10 cellular contexts compared by ENCODE assay signal in genomic region chr10:110802090-110802489, GRCh38.
DNase-seq lines count a peak whose midpoint lies in the region; ATAC-seq, FAIRE-seq and TF ChIP-seq lines count a peak whose summit lies in the region.
"Had no signal": no experiment of that assay in that cellular context is flagged by ENCODE, and none has a peak within 500 bp of the region (broad histone marks: within the 10 kb centered on the region; RNA-seq: fewer than 3 reads in every experiment).

No MANE protein-coding gene starts in this region.

- H3K9me3 Mint-ChIP-seq in stimulated activated naive CD8-positive, alpha-beta T cell treated with anti-CD3 and anti-CD28 coated beads, Interleukin-15, amount 100 ng/mL, for 72 hours = peaks cover 0 to 10% of the 10 kb centered on the region in 2 donors
- H3K9me3 Mint-ChIP-seq in activated naive CD8-positive, alpha-beta T cell treated with anti-CD3 and anti-CD28 coated beads, Interleukin-2, amount 10 ng/mL, durations not matched to agents 7 days and 5 days = peaks cover 2% of the 10 kb centered on the region

- H3K9ac ChIP-seq in kidney (ENCODE audit: low read length in 2 of 2) = no peak overlapping the region

- peaks cover 92% of the 10 kb centered on the region for H3K4me1 Mint-ChIP-seq in stimulated activated naive CD8-positive, alpha-beta T cell treated with anti-CD3 and anti-CD28 coated beads, Interleukin-15, amount 100 ng/mL, for 72 hours
- H3K4me1 Mint-ChIP-seq in activated naive CD8-positive, alpha-beta T cell treated with anti-CD3 and anti-CD28 coated beads, Interleukin-2, amount 10 ng/mL, durations not matched to agents 7 days and 5 days = peaks cover 32% of the 10 kb centered on the region

- no peak for FAIRE-seq in kidney (lab: Jason Lieb, UNC)
- FAIRE-seq: H1 had no signal

- DNase-seq in stimulated activated naive CD8-positive, alpha-beta T cell treated with anti-CD3 and anti-CD28 coated beads, Interleukin-15, amount 100 ng/mL, for 72 hours = no peak
- DNase-seq in stimulated activated naive CD8-positive, alpha-beta T cell treated with anti-CD3 and anti-CD28 coated beads, Interleukin-15, Interleukin-2, amounts not matched to agents 100 U/mL and 50 U/mL, for 24 hours = no peak
- DNase-seq in activated naive CD8-positive, alpha-beta T cell treated with anti-CD3 and anti-CD28 coated beads, Interleukin-2, amount 10 ng/mL, durations not matched to agents 7 days and 5 days = no peak
- no peak for DNase-seq in kidney
- DNase-seq in cerebellar nuclear complex (lab: John Stamatoyannopoulos, UW) = no peak
- no peak for DNase-seq in mesenteric fat pad (ENCODE audit: low spot score)
- no peak for DNase-seq in stimulated activated CD4-positive, alpha-beta T cell treated with anti-CD3 and anti-CD28 coated beads, Interleukin-4, amount 100 ng/mL, for 4 hours
- DNase-seq: activated CD8-positive, alpha-beta memory T cell treated with anti-CD3 and anti-CD28 coated beads for 24 hours had no signal

- peaks cover 8 to 17% of the 10 kb centered on the region in 2 donors for H3K4me1 ChIP-seq in kidney (ENCODE audit: control insufficient read depth in 1 of 2, insufficient read depth in 1 of 2, low read depth in 1 of 2, low read length in 2 of 2)

- H3K27me3 Mint-ChIP-seq in stimulated activated naive CD8-positive, alpha-beta T cell treated with anti-CD3 and anti-CD28 coated beads, Interleukin-15, amount 100 ng/mL, for 72 hours = no peaks in the 10 kb centered on the region
- H3K27me3 Mint-ChIP-seq in activated naive CD8-positive, alpha-beta T cell treated with anti-CD3 and anti-CD28 coated beads, Interleukin-2, amount 10 ng/mL, durations not matched to agents 7 days and 5 days = no peaks in the 10 kb centered on the region

- ATAC-seq in stimulated activated naive CD8-positive, alpha-beta T cell treated with anti-CD3 and anti-CD28 coated beads, Interleukin-15, amount 100 ng/mL, for 72 hours = no peak
- ATAC-seq in stimulated activated naive CD8-positive, alpha-beta T cell treated with anti-CD3 and anti-CD28 coated beads, Interleukin-15, Interleukin-2, amounts not matched to agents 100 U/mL and 50 U/mL, for 24 hours = no peak
- ATAC-seq in activated naive CD8-positive, alpha-beta T cell treated with anti-CD3 and anti-CD28 coated beads, Interleukin-2, amount 10 ng/mL, durations not matched to agents 7 days and 5 days (ENCODE audit: low read depth) = no peak
- ATAC-seq in GM18861 (IDR thresholded peaks at IDR 0.05; ENCODE audit: unreplicated experiment) = no peak

- no peak for TF ChIP-seq CTCF in kidney (IDR thresholded peaks at IDR 0.05; ENCODE audit: borderline replicate concordance, extremely low read depth, insufficient read depth)

- H3K36me3 Mint-ChIP-seq in activated naive CD8-positive, alpha-beta T cell treated with anti-CD3 and anti-CD28 coated beads, Interleukin-2, amount 10 ng/mL, durations not matched to agents 7 days and 5 days = peaks cover 4% of the 10 kb centered on the region

- peak overlapping the region; percentile 26 to 74 for H3K27ac ChIP-seq in kidney (ENCODE audit: low read depth in 2 of 2, low read length in 2 of 2)

- H3K36me3 ChIP-seq in kidney (ENCODE audit: control insufficient read depth in 1 of 2, insufficient read depth in 2 of 2, low read length in 2 of 2) = no peaks in the 10 kb centered on the region

- POLR2A ChIA-PET in activated naive CD8-positive, alpha-beta T cell treated with anti-CD3 and anti-CD28 coated beads, Interleukin-2, amount 10 ng/mL, durations not matched to agents 7 days and 5 days (lab: Charles Lee) = interaction anchor here (0.7 to 2.6 kb wide), 9 partner anchors 19 to 131 kb away, joined by 3 to 19 read pairs (median 6); partner anchors contain the start of genes BBIP1, PDCD4 and SHOC2

- no peaks in the 10 kb centered on the region for H3K9me3 ChIP-seq in kidney (ENCODE audit: control insufficient read depth in 1 of 2, low read length in 2 of 2)

- peak overlapping the region in 1 of 2 donors; percentile 47 for H3K27ac Mint-ChIP-seq in stimulated activated naive CD8-positive, alpha-beta T cell treated with anti-CD3 and anti-CD28 coated beads, Interleukin-15, amount 100 ng/mL, for 72 hours
- peak overlapping the region; percentile 86 for H3K27ac Mint-ChIP-seq in activated naive CD8-positive, alpha-beta T cell treated with anti-CD3 and anti-CD28 coated beads, Interleukin-2, amount 10 ng/mL, durations not matched to agents 7 days and 5 days

- peak overlapping the region; percentile 58 to 72 for H3K4me3 Mint-ChIP-seq in stimulated activated naive CD8-positive, alpha-beta T cell treated with anti-CD3 and anti-CD28 coated beads, Interleukin-15, amount 100 ng/mL, for 72 hours
- H3K4me3 Mint-ChIP-seq in activated naive CD8-positive, alpha-beta T cell treated with anti-CD3 and anti-CD28 coated beads, Interleukin-2, amount 10 ng/mL, durations not matched to agents 7 days and 5 days = peak overlapping the region; percentile 67

- intact Hi-C loops in kidney (cut with DNase I) = no loop called here

- H3K4me3 ChIP-seq in kidney (ENCODE audit: low read length in 2 of 2) = no peak overlapping the region
